11 cellular contexts compared by ENCODE assay signal in genomic region chr1:221751267-221751887, GRCh38.
"Had no signal": no experiment of that assay in that cellular context is flagged by ENCODE, and none has a peak within 500 bp of the region (broad histone marks: within the 10 kb centered on the region; RNA-seq: fewer than 3 reads in every experiment).

No MANE protein-coding gene starts in this region.

- H3K9me3 ChIP-seq: esophagus muscularis mucosa, tibial artery had no signal

- H3K27ac ChIP-seq: cardiac muscle cell, esophagus muscularis mucosa, tibial artery had no signal

- DNase-seq: activated CD8-positive, alpha-beta T cell treated with anti-CD3 and anti-CD28 coated beads, Interleukin-2, amount 10 ng/mL, durations not matched to agents 7 days and 5 days; activated naive CD4-positive, alpha-beta T cell; hypothalamus; naive thymus-derived CD8-positive, alpha-beta T cell; nucleus accumbens; right cardiac atrium; small intestine; tibial artery had no signal

- H3K4me3 ChIP-seq: cardiac muscle cell, esophagus muscularis mucosa, lung, tibial artery had no signal

- ATAC-seq: activated CD8-positive, alpha-beta T cell treated with anti-CD3 and anti-CD28 coated beads, Interleukin-2, amount 10 ng/mL, durations not matched to agents 7 days and 5 days; naive thymus-derived CD8-positive, alpha-beta T cell; right cardiac atrium had no signal

- H3K36me3 ChIP-seq: cardiac muscle cell, esophagus muscularis mucosa, tibial artery had no signal

- H3K4me1 ChIP-seq: esophagus muscularis mucosa, tibial artery had no signal

- H3K27me3 ChIP-seq: cardiac muscle cell, esophagus muscularis mucosa had no signal
